In the genomic region with DNA sequence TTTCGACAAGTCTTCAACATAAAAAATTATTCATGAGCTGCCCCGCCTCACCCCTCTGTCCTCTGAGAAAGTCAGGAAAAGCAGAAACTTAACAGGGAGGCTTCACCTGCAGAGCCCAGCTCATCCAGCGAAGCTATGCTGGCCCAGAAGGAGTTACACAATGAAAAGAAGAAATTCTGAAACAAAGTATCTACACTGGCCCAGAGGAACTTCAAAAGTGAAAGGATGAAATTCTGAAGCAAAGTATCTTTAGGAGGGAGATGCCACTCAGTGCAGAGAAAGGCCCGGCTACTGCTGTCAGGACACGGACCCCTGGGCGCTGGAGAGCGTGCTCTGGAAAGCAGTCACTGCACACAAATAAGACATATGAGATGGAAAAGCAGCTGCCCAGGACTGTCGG, we compare ENCODE assay signal across 15 cellular contexts. TPM values are rescaled to one million over a fixed set of nuclear protein-coding genes. Genes with fewer than 3 reads are reported as not detected.
DNase-seq lines count a peak whose midpoint lies in the region; ATAC-seq, FAIRE-seq and TF ChIP-seq lines count a peak whose summit lies in the region.
"Had no signal": no experiment of that assay in that cellular context is flagged by ENCODE, and none has a peak within 500 bp of the region (broad histone marks: within the 10 kb centered on the region; RNA-seq: fewer than 3 reads in every experiment).

No MANE protein-coding gene starts in this region.

- H3K4me1 Mint-ChIP-seq in CD4-positive, alpha-beta T cell (ENCODE audit: low read depth): peaks cover 27% of the 10 kb centered on the region
- peaks cover 21% of the 10 kb centered on the region for H3K4me1 Mint-ChIP-seq in HFFc6 (ENCODE audit: low read depth)
- peaks cover 34% of the 10 kb centered on the region for H3K4me1 Mint-ChIP-seq in activated naive CD8-positive, alpha-beta T cell (ENCODE audit: low read depth)
- peaks cover 23 to 24% of the 10 kb centered on the region in 2 donors for H3K4me1 Mint-ChIP-seq in natural killer cell treated with Interleukin-12 subunit alpha and Interleukin-12 subunit beta and Interleukin-15 and Interleukin-18, amount 100 ng/mL, for 72 hours (ENCODE audit: low read depth in 2 of 2)

- H3K36me3 ChIP-seq in small intestine (ENCODE audit: control insufficient read depth in 2 of 2, insufficient read depth in 2 of 2, low read length in 2 of 2): peaks cover 5 to 6% of the 10 kb centered on the region in 2 donors

- H3K4me1 ChIP-seq in small intestine (ENCODE audit: control insufficient read depth in 2 of 2, insufficient read depth in 1 of 2, low read depth in 1 of 2, low read length in 1 of 2): peaks cover 0 to 5% of the 10 kb centered on the region in 2 donors

- POLR2A ChIA-PET in CD4-positive, alpha-beta T cell (lab: Charles Lee): interaction anchor here (0.5 to 3.9 kb wide), 3 partner anchors 25 to 74 kb away, joined by 3 to 67 read pairs (median 4); a partner anchor contains a TSS

- H3K9me3 Mint-ChIP-seq in CD4-positive, alpha-beta T cell: no peaks in the 10 kb centered on the region
- no peaks in the 10 kb centered on the region for H3K9me3 Mint-ChIP-seq in HFFc6
- H3K9me3 Mint-ChIP-seq in activated naive CD8-positive, alpha-beta T cell (ENCODE audit: low read depth): no peaks in the 10 kb centered on the region
- no peaks in the 10 kb centered on the region for H3K9me3 Mint-ChIP-seq in natural killer cell treated with Interleukin-12 subunit alpha and Interleukin-12 subunit beta and Interleukin-15 and Interleukin-18, amount 100 ng/mL, for 72 hours

- H3K4me3 ChIP-seq in small intestine (ENCODE audit: low read depth in 1 of 2, low read length in 2 of 2): no peak overlapping the region

- FAIRE-seq in small intestine (lab: Jason Lieb, UNC): no peak
- FAIRE-seq: D721Med, GM19239, H1 had no signal

- H3K27ac ChIP-seq in CD4-positive, alpha-beta T cell (ENCODE audit: low read depth, low read length): no peak overlapping the region
- no peak overlapping the region for H3K27ac ChIP-seq in small intestine (ENCODE audit: low read depth in 1 of 2, low read length in 1 of 2)

- DNase-seq in CD4-positive, alpha-beta T cell: no peak
- no peak for DNase-seq in HFFc6
- no peak for DNase-seq in natural killer cell treated with Interleukin-12 subunit alpha and Interleukin-12 subunit beta and Interleukin-15 and Interleukin-18, amount 100 ng/mL, for 72 hours (ENCODE audit: low spot score)
- no peak for DNase-seq in NCI-H1417 (lab: John Stamatoyannopoulos, UW)
- DNase-seq in small intestine: no peak
- no peak for DNase-seq in activated CD4-positive, CD25-positive, alpha-beta regulatory T cell (lab: John Stamatoyannopoulos, UW)
- DNase-seq: NCI-H1694, NCI-H82 had no signal

- CTCF ChIA-PET in CD4-positive, alpha-beta T cell (lab: Charles Lee): no interaction called here

- peak overlapping the region; percentile 77 for H3K4me3 Mint-ChIP-seq in CD4-positive, alpha-beta T cell
- H3K4me3 Mint-ChIP-seq in HFFc6: peak overlapping the region; percentile 63
- H3K4me3 Mint-ChIP-seq in activated naive CD8-positive, alpha-beta T cell: peak overlapping the region; percentile 79
- peak overlapping the region; percentile 76 for H3K4me3 Mint-ChIP-seq in natural killer cell treated with Interleukin-12 subunit alpha and Interleukin-12 subunit beta and Interleukin-15 and Interleukin-18, amount 100 ng/mL, for 72 hours

- peak overlapping the region; percentile 42 for H3K27ac Mint-ChIP-seq in CD4-positive, alpha-beta T cell
- H3K27ac Mint-ChIP-seq in HFFc6: no peak overlapping the region
- peak overlapping the region; percentile 54 for H3K27ac Mint-ChIP-seq in activated naive CD8-positive, alpha-beta T cell
- H3K27ac Mint-ChIP-seq in natural killer cell treated with Interleukin-12 subunit alpha and Interleukin-12 subunit beta and Interleukin-15 and Interleukin-18, amount 100 ng/mL, for 72 hours: peak overlapping the region; percentile 44 to 83

- no peaks in the 10 kb centered on the region for H3K9me3 ChIP-seq in CD4-positive, alpha-beta T cell (ENCODE audit: control insufficient read depth, low read length)
- no peaks in the 10 kb centered on the region for H3K9me3 ChIP-seq in small intestine (ENCODE audit: control insufficient read depth, low read depth)
- H3K9me3 ChIP-seq: esophagus muscularis mucosa had no signal

- no peak for TF ChIP-seq CTCF in CD4-positive, alpha-beta T cell (IDR thresholded peaks at IDR 0.05)
- no peak for TF ChIP-seq CTCF in HFFc6 (IDR thresholded peaks at IDR 0.05)

- peaks cover 3% of the 10 kb centered on the region for H3K27me3 Mint-ChIP-seq in CD4-positive, alpha-beta T cell
- peaks cover 3% of the 10 kb centered on the region for H3K27me3 Mint-ChIP-seq in HFFc6 (ENCODE audit: insufficient read depth)
- no peaks in the 10 kb centered on the region for H3K27me3 Mint-ChIP-seq in activated naive CD8-positive, alpha-beta T cell
- no peaks in the 10 kb centered on the region for H3K27me3 Mint-ChIP-seq in natural killer cell treated with Interleukin-12 subunit alpha and Interleukin-12 subunit beta and Interleukin-15 and Interleukin-18, amount 100 ng/mL, for 72 hours

- no peaks in the 10 kb centered on the region for H3K27me3 ChIP-seq in CD4-positive, alpha-beta T cell (ENCODE audit: control insufficient read depth, insufficient read depth, low read length)
- no peaks in the 10 kb centered on the region for H3K27me3 ChIP-seq in small intestine (ENCODE audit: control insufficient read depth in 2 of 2, insufficient read depth in 2 of 2, low read length in 2 of 2)
- H3K27me3 ChIP-seq: esophagus muscularis mucosa had no signal

- no peak for ATAC-seq in CD4-positive, alpha-beta T cell (ENCODE audit: poor library complexity)
- ATAC-seq in natural killer cell treated with Interleukin-12 subunit alpha and Interleukin-12 subunit beta and Interleukin-15 and Interleukin-18, amount 100 ng/mL, for 72 hours: no peak
- no peak for ATAC-seq in HG03045 (IDR thresholded peaks at IDR 0.05; ENCODE audit: unreplicated experiment)

- WGBS in small intestine, 3 donors: 86 to 87% (median 87%) methylated on average over 8 of the region's 8 CpGs

- intact Hi-C loops in CD4-positive, alpha-beta T cell (cut with DNase I, micrococcal nuclease): loop anchor here in 1 of 2 experiments (5.0 kb wide), 6 partner anchors 118 to 802 kb away; a partner anchor contains a TSS

- peaks cover 28% of the 10 kb centered on the region for H3K36me3 Mint-ChIP-seq in CD4-positive, alpha-beta T cell (ENCODE audit: low read depth)
- peaks cover 7% of the 10 kb centered on the region for H3K36me3 Mint-ChIP-seq in HFFc6 (ENCODE audit: low read depth)
- H3K36me3 Mint-ChIP-seq in activated naive CD8-positive, alpha-beta T cell: no peaks in the 10 kb centered on the region
- peaks cover 5% of the 10 kb centered on the region for H3K36me3 Mint-ChIP-seq in natural killer cell treated with Interleukin-12 subunit alpha and Interleukin-12 subunit beta and Interleukin-15 and Interleukin-18, amount 100 ng/mL, for 72 hours

RNA-seq across cellular contexts. Expression of a gene that starts 1.6 kb away (rescaled TPM):
- total RNA-seq in CD4-positive, alpha-beta T cell: 10 to 100 TPM; 18.4 to 19.7 TPM
- total RNA-seq in HFFc6 (2021; fragmentation: NEBNext Ultra II Directional; extraction: Animal tissue kit (Norgen Biotek cat#: 25700)): 10 to 100 TPM; 16.6 to 20.7 (median 18.2) TPM
- total RNA-seq in natural killer cell treated with Interleukin-12 subunit alpha and Interleukin-12 subunit beta and Interleukin-15 and Interleukin-18, amount 100 ng/mL, for 72 hours: 10 to 100 TPM; 27.3 to 46.3 TPM
- 10 to 100 TPM; 28.3 to 35.4 (median 32.4) TPM for polyA plus RNA-seq in small intestine

RNA-seq across cellular contexts. Expression of a gene that starts 1.8 kb away (rescaled TPM):
- total RNA-seq in CD4-positive, alpha-beta T cell: 10 to 100 TPM; 48.0 to 48.2 TPM
- total RNA-seq in HFFc6 (2021; fragmentation: NEBNext Ultra II Directional; extraction: Animal tissue kit (Norgen Biotek cat#: 25700)): 10 to 100 TPM; 58.0 to 75.9 (median 65.6) TPM
- total RNA-seq in natural killer cell treated with Interleukin-12 subunit alpha and Interleukin-12 subunit beta and Interleukin-15 and Interleukin-18, amount 100 ng/mL, for 72 hours: 10 to 100 TPM; 37.8 to 48.3 TPM
- 10 to 100 TPM; 46.6 to 84.8 (median 60.6) TPM for polyA plus RNA-seq in small intestine

RNA-seq across cellular contexts. Expression of a gene that starts 11.3 kb away (rescaled TPM):
- not detected for total RNA-seq in CD4-positive, alpha-beta T cell
- not detected for total RNA-seq in HFFc6 (2021; fragmentation: NEBNext Ultra II Directional; extraction: Animal tissue kit (Norgen Biotek cat#: 25700))
- not detected for total RNA-seq in natural killer cell treated with Interleukin-12 subunit alpha and Interleukin-12 subunit beta and Interleukin-15 and Interleukin-18, amount 100 ng/mL, for 72 hours
- not detected for polyA plus RNA-seq in small intestine
- total RNA-seq: esophagus muscularis mucosa, H1, lung microvascular endothelial cell had no signal
- polyA plus RNA-seq: H1 had no signal

RNA-seq across cellular contexts. Expression of a gene that starts 43.4 kb away (rescaled TPM):
- 100 to 1,000 TPM; 153 to 154 TPM for total RNA-seq in CD4-positive, alpha-beta T cell
- 100 to 1,000 TPM; 123 to 163 (median 130) TPM for total RNA-seq in HFFc6 (2021; fragmentation: NEBNext Ultra II Directional; extraction: Animal tissue kit (Norgen Biotek cat#: 25700))
- 100 to 1,000 TPM; 142 to 192 TPM for total RNA-seq in natural killer cell treated with Interleukin-12 subunit alpha and Interleukin-12 subunit beta and Interleukin-15 and Interleukin-18, amount 100 ng/mL, for 72 hours
- 100 to 1,000 TPM; 197 to 255 (median 247) TPM for polyA plus RNA-seq in small intestine

RNA-seq across cellular contexts. Expression of a gene that starts 51.6 kb away (rescaled TPM):
- 1 to 10 TPM in 1 of 2 experiments, under 1 TPM in 1; 0.47 to 1.0 TPM for total RNA-seq in CD4-positive, alpha-beta T cell
- total RNA-seq in HFFc6 (2021; fragmentation: NEBNext Ultra II Directional; extraction: Animal tissue kit (Norgen Biotek cat#: 25700)): 10 to 100 TPM; 13.3 to 28.2 (median 22.2) TPM
- total RNA-seq in natural killer cell treated with Interleukin-12 subunit alpha and Interleukin-12 subunit beta and Interleukin-15 and Interleukin-18, amount 100 ng/mL, for 72 hours: 100 to 1,000 TPM in 1 of 2 donors, 10 to 100 TPM in 1; 50.0 to 129 TPM
- polyA plus RNA-seq in small intestine: 10 to 100 TPM in 1 of 3 donors, 1 to 10 TPM in 2; 1.1 to 16.7 (median 2.2) TPM
